Comparison of ENCODE assay signal across 2 cellular contexts in genomic region chr19:46392252-46392801, GRCh38.
TF ChIP-seq lines count a peak whose summit lies in the region.

No MANE protein-coding gene starts in this region.

TF ChIP-seq in K562, 482 proteins besides CTCF, POLR2A, EP300 and RAD21:
- TF ChIP-seq ZNF316 (IDR thresholded peaks at IDR 0.05) (no peak), NR4A1 (CRISPR knock-in tag; IDR thresholded peaks at IDR 0.05) (no peak), NR4A1 (tag; IDR thresholded peaks at IDR 0.05) (no peak), POLR2G (IDR thresholded peaks at IDR 0.05; ENCODE audit: low read depth, low read length) (peak; percentile 62; the same call in 1 of the 2 replicates), ZBTB7A (IDR thresholded peaks at IDR 0.05; ENCODE audit: borderline replicate concordance, control insufficient read depth, low read depth, low read length) (no peak), ZNF263 (CRISPR knock-in tag; IDR thresholded peaks at IDR 0.05; ENCODE audit: borderline replicate concordance) (peak; percentile 61; the same call in 1 of the 2 replicates)

TF ChIP-seq in HepG2, 621 proteins besides CTCF, POLR2A, EP300 and RAD21:
- peak; percentile 69 for TF ChIP-seq AGO2 (optimal IDR thresholded peaks at IDR 0.05; ENCODE audit: low read depth, low read length)
- no peak for TF ChIP-seq ZBTB42 (CRISPR knock-in tag; IDR thresholded peaks at IDR 0.05)
TF ChIP-seq in HepG2: peak in this region for 1.
